8 cellular contexts compared by ENCODE assay signal in the genomic region with DNA sequence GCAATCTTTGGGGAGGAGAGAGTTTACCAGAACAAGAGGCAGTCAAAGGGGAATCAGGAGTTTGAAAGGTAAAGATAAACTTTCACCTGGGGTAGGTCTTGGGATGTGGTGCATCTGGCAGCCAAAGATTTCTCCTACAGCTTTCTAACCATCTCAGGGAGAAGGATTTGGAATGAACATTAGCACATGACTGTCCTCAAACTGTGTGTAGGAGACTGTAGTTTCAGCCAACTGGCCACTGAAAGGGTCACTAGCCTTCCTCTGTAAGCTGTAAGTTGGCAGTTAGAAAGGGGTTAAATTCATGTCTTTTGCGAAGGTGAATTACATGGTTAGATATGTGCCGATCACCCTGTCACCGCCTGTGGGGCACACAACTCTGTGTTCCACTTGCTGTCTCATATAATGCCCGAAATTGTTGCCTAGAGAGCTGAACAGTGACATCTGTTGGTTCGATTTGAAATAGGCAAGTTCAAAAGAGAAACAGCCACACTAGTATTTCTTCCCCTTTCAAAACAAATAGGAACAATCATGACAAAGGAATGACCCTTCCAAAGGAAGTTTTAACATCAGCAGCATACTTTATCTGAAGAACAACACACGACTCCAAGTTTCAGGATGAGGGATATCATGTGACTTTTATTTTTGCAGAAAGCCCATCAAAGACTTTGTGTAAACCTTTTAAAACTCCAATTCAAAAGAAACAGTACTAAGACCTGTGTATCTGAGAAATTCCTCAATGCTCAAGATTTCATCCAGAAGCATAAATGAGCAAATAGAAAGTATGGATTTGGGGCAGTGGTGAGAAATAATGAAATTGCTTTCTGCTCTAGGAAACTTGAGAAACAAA. TPM values are rescaled to one million over a fixed set of nuclear protein-coding genes. Genes with fewer than 3 reads are reported as not detected.
A peak's percentile ranks its signal among the peaks of the same experiment; 100 is the strongest.
DNase-seq lines count a peak whose midpoint lies in the region; ATAC-seq and TF ChIP-seq lines count a peak whose summit lies in the region.

No MANE protein-coding gene starts in this region.

- no peaks in the 10 kb centered on the region for H3K9me3 ChIP-seq in CD4-positive, alpha-beta memory T cell (ENCODE audit: control insufficient read depth in 1 of 2, low read length in 2 of 2)
- H3K9me3 ChIP-seq in WERI-Rb-1 (ENCODE audit: severe bottlenecking) (no peaks in the 10 kb centered on the region), tibial nerve (no peaks in the 10 kb centered on the region)

- peaks cover 0 to 7% of the 10 kb centered on the region in 2 donors for H3K27me3 Mint-ChIP-seq in CD4-positive, alpha-beta memory T cell
- H3K27me3 Mint-ChIP-seq in endothelial cell (ENCODE audit: unreplicated experiment), result no peaks in the 10 kb centered on the region

- DNase-seq in CD4-positive, alpha-beta memory T cell, result peak in 4 of 5 donors; percentile 42 to 47 (median 43)
- DNase-seq in NCI-H2171 treated with DMSO at 0.1 percent for 48 hours (lab: John Stamatoyannopoulos, UW) (peak; percentile 53), WERI-Rb-1 (peak; percentile 60), endothelial cell (ENCODE audit: low spot score) (peak; percentile 22), midbrain (lab: John Stamatoyannopoulos, UW) (peak; percentile 61), tibial nerve (ENCODE audit: low spot score in 2 of 2) (peak in 1 of 2 donors; percentile 30)

- CTCF ChIA-PET in CD4-positive, alpha-beta memory T cell (lab: Charles Lee; ENCODE audit: partially characterized antibody), result interaction anchor here (0.9 to 6.5 kb wide), 14 partner anchors 12 to 1630 kb away, joined by 3 to 79 read pairs (median 4); no protein-coding TSS in a partner anchor

- POLR2A ChIA-PET in CD4-positive, alpha-beta memory T cell (lab: Charles Lee; ENCODE audit: partially characterized antibody), result interaction anchor here (0.9 to 2.0 kb wide), 2 partner anchors 303 to 366 kb away, joined by 3 to 6 read pairs; a partner anchor contains a TSS

- ATAC-seq in GM19023 (IDR thresholded peaks at IDR 0.05; ENCODE audit: unreplicated experiment), result peak; percentile 92
- ATAC-seq in HG03103 (IDR thresholded peaks at IDR 0.05; ENCODE audit: low read depth, unreplicated experiment), result peak; percentile 90

- H3K4me3 ChIP-seq in CD4-positive, alpha-beta memory T cell (ENCODE audit: low read length in 2 of 2), result no peak overlapping the region
- H3K4me3 ChIP-seq in WERI-Rb-1 (ENCODE audit: low read depth, low read length), result no peak overlapping the region
- no peak overlapping the region for H3K4me3 ChIP-seq in tibial nerve

- H3K4me3 Mint-ChIP-seq in CD4-positive, alpha-beta memory T cell, result peak overlapping the region in 2 of 8 donors; percentile 38 to 53
- H3K4me3 Mint-ChIP-seq in endothelial cell (ENCODE audit: unreplicated experiment), result no peak overlapping the region

- WGBS in tibial nerve, 2 donors, result 1 to 2% methylated on average over 6 of the region's 6 CpGs

- no peak for TF ChIP-seq EP300 in tibial nerve (IDR thresholded peaks at IDR 0.05)

- peak; percentile 66 for TF ChIP-seq CTCF in WERI-Rb-1 (IDR thresholded peaks at IDR 0.05; ENCODE audit: low read depth, low read length)
- TF ChIP-seq CTCF in endothelial cell (IDR thresholded peaks at IDR 0.05; ENCODE audit: unreplicated experiment), result peak; percentile 27
- peak; percentile 42 to 63 (median 43) for TF ChIP-seq CTCF in tibial nerve (IDR thresholded peaks at IDR 0.05)

- H3K27me3 ChIP-seq in CD4-positive, alpha-beta memory T cell (ENCODE audit: insufficient read depth, low read length), result no peaks in the 10 kb centered on the region
- H3K27me3 ChIP-seq in WERI-Rb-1 (ENCODE audit: insufficient read depth, low read depth, severe bottlenecking), result no peaks in the 10 kb centered on the region
- no peaks in the 10 kb centered on the region for H3K27me3 ChIP-seq in tibial nerve

- no peak overlapping the region for H3K27ac ChIP-seq in CD4-positive, alpha-beta memory T cell (ENCODE audit: low read depth, low read length)
- H3K27ac ChIP-seq in WERI-Rb-1, result no peak overlapping the region
- H3K27ac ChIP-seq in tibial nerve, result no peak overlapping the region

- intact Hi-C loops in CD4-positive, alpha-beta memory T cell (cut with micrococcal nuclease), result loop anchor here (1.0 kb wide), 2 partner anchors 149 to 366 kb away; no protein-coding TSS in a partner anchor

- H3K4me1 ChIP-seq in CD4-positive, alpha-beta memory T cell (ENCODE audit: insufficient read depth, low read length), result peaks cover 4% of the 10 kb centered on the region
- peaks cover 0 to 11% (median 0%) of the 10 kb centered on the region in 4 donors for H3K4me1 ChIP-seq in tibial nerve

- peak overlapping the region in 2 of 7 donors; percentile 33 to 60 for H3K27ac Mint-ChIP-seq in CD4-positive, alpha-beta memory T cell
- H3K27ac Mint-ChIP-seq in endothelial cell (ENCODE audit: unreplicated experiment), result no peak overlapping the region

- no peaks in the 10 kb centered on the region for H3K36me3 Mint-ChIP-seq in CD4-positive, alpha-beta memory T cell
- H3K36me3 Mint-ChIP-seq in endothelial cell (ENCODE audit: low read depth, unreplicated experiment), result no peaks in the 10 kb centered on the region

- no peaks in the 10 kb centered on the region for H3K36me3 ChIP-seq in CD4-positive, alpha-beta memory T cell (ENCODE audit: insufficient read depth, low read length)
- H3K36me3 ChIP-seq in WERI-Rb-1 (no peaks in the 10 kb centered on the region), tibial nerve (no peaks in the 10 kb centered on the region)

- H3K9me3 Mint-ChIP-seq in CD4-positive, alpha-beta memory T cell, result no peaks in the 10 kb centered on the region
- H3K9me3 Mint-ChIP-seq in endothelial cell (ENCODE audit: unreplicated experiment), result no peaks in the 10 kb centered on the region

- TF ChIP-seq POLR2A in tibial nerve (IDR thresholded peaks at IDR 0.05), result no peak

- H3K4me1 Mint-ChIP-seq in CD4-positive, alpha-beta memory T cell, result peaks cover 6 to 8% (median 6%) of the 10 kb centered on the region in 4 donors
- H3K4me1 Mint-ChIP-seq in endothelial cell (ENCODE audit: unreplicated experiment), result no peaks in the 10 kb centered on the region

RNA-seq across cellular contexts. Expression of a gene that starts 1.1 kb away (rescaled TPM):
- total RNA-seq in CD4-positive, alpha-beta memory T cell, result not detected
- polyA plus RNA-seq in CD4-positive, alpha-beta memory T cell, result not detected
- 12.1 TPM for total RNA-seq in endothelial cell (ENCODE audit: unreplicated experiment)
- total RNA-seq in tibial nerve, result not detected

Comparison
In these comparisons a context has a peak if more than half of its experiments do, and no peak if none do; other contexts are left out.
1. RNA of a gene that starts 1.1 kb away (total RNA-seq): 12.1 TPM in endothelial cell (single experiment); not detected in CD4-positive, alpha-beta memory T cell and not detected in tibial nerve; every median in the first group is over 10 times any median in the second.
2. Peak in every context shown above with its lines, with median percentiles within 50 percentile points of each other: CTCF ChIP-seq.